ENCODE assay signal across 27 cellular contexts in genomic region chr2:168740360-168740759, GRCh38.
DNase-seq lines count a peak whose midpoint lies in the region; ATAC-seq and TF ChIP-seq lines count a peak whose summit lies in the region.
"Had no signal": no experiment of that assay in that cellular context is flagged by ENCODE, and none has a peak within 500 bp of the region (broad histone marks: within the 10 kb centered on the region; RNA-seq: fewer than 3 reads in every experiment).

No MANE protein-coding gene starts in this region.

- H3K4me3 ChIP-seq in IMR-90 (ENCODE audit: insufficient read depth, low read depth, low read length) (no peak overlapping the region), epithelial cell of esophagus (ENCODE audit: low read length) (no peak overlapping the region), mesenchymal stem cell (ENCODE audit: insufficient read depth in 1 of 2, low read depth in 1 of 2, low read length in 2 of 2) (no peak overlapping the region)

- no peaks in the 10 kb centered on the region for H3K79me1 ChIP-seq in IMR-90 (ENCODE audit: low read depth in 1 of 2, low read length in 2 of 2)
- H3K79me1 ChIP-seq in mesenchymal stem cell (replicated peaks; ENCODE audit: low read length, poor library complexity, severe bottlenecking): no peaks in the 10 kb centered on the region

- peaks cover 11% of the 10 kb centered on the region for H3K36me3 Mint-ChIP-seq in CD4-positive, alpha-beta T cell (ENCODE audit: low read depth)
- peaks cover 7% of the 10 kb centered on the region for H3K36me3 Mint-ChIP-seq in T-cell

- no peak for TF ChIP-seq CTCF in CD4-positive, alpha-beta T cell (IDR thresholded peaks at IDR 0.05)
- TF ChIP-seq CTCF in IMR-90 (conservative IDR thresholded peaks at IDR 0.05; ENCODE audit: low read depth, low read length) (no peak), epithelial cell of esophagus (IDR thresholded peaks at IDR 0.05; ENCODE audit: insufficient read depth, low read depth, low read length, missing control alignments) (no peak)

- no peak overlapping the region for H3K23ac ChIP-seq in IMR-90 (ENCODE audit: low read depth, low read length)
- H3K23ac ChIP-seq in mesenchymal stem cell (ENCODE audit: low read length in 2 of 2): no peak overlapping the region

- peaks cover 22% of the 10 kb centered on the region for H3K4me1 Mint-ChIP-seq in CD4-positive, alpha-beta T cell (ENCODE audit: low read depth)
- peaks cover 20 to 27% (median 26%) of the 10 kb centered on the region in 3 donors for H3K4me1 Mint-ChIP-seq in T-cell

- no peaks in the 10 kb centered on the region for H3K9me3 ChIP-seq in CD4-positive, alpha-beta T cell (ENCODE audit: control insufficient read depth, low read length)
- no peaks in the 10 kb centered on the region for H3K9me3 ChIP-seq in IMR-90 (ENCODE audit: control insufficient read depth, insufficient read depth, low read length)
- no peaks in the 10 kb centered on the region for H3K9me3 ChIP-seq in mesenchymal stem cell (ENCODE audit: control insufficient read depth, low read length)

- no CpG with 5 or more reads among the region's 3 CpGs for WGBS in IMR-90 (ENCODE audit: extremely low coverage in 2 of 2, insufficient read length in 1 of 2), 2 experiments
- 82% methylated on average over 2 of the region's 3 CpGs for WGBS in mesenchymal stem cell

- dilution Hi-C loops in IMR-90 (cut with HindIII; ENCODE audit: low sequenced_read_pairs, unreplicated experiment): no loop called here

- no peak overlapping the region for H3K4me3 Mint-ChIP-seq in CD4-positive, alpha-beta T cell
- H3K4me3 Mint-ChIP-seq in T-cell: no peak overlapping the region
- H3K4me3 Mint-ChIP-seq: CD8-positive, alpha-beta memory T cell had no signal

- no peaks in the 10 kb centered on the region for H4K20me1 ChIP-seq in IMR-90 (ENCODE audit: insufficient read depth, low read length)

- no peak overlapping the region for H2BK12ac ChIP-seq in mesenchymal stem cell (ENCODE audit: low read length in 2 of 2)

- H3K27me3 Mint-ChIP-seq in CD4-positive, alpha-beta T cell: no peaks in the 10 kb centered on the region
- H3K27me3 Mint-ChIP-seq in T-cell: no peaks in the 10 kb centered on the region
- H3K27me3 Mint-ChIP-seq: CD8-positive, alpha-beta memory T cell had no signal

- POLR2A ChIA-PET in CD4-positive, alpha-beta T cell (lab: Charles Lee): no interaction called here
- POLR2A ChIA-PET in IMR-90 (lab: Charles Lee; ENCODE audit: unreplicated experiment): no interaction called here
- POLR2A ChIA-PET in T-cell (lab: Charles Lee): no interaction called here

- H3K27ac Mint-ChIP-seq in CD4-positive, alpha-beta T cell: peak overlapping the region; percentile 1
- no peak overlapping the region for H3K27ac Mint-ChIP-seq in T-cell

- no peak overlapping the region for H2AK9ac ChIP-seq in IMR-90 (replicated peaks; ENCODE audit: low read depth, low read length, poor library complexity)

- H3K9me1 ChIP-seq in IMR-90 (ENCODE audit: insufficient read depth, low read length): no peaks in the 10 kb centered on the region

- TF ChIP-seq POLR2A in IMR-90 (IDR thresholded peaks at IDR 0.05; ENCODE audit: low read depth, low read length): no peak

- H3K9me3 Mint-ChIP-seq in CD4-positive, alpha-beta T cell: no peaks in the 10 kb centered on the region
- no peaks in the 10 kb centered on the region for H3K9me3 Mint-ChIP-seq in T-cell
- H3K9me3 Mint-ChIP-seq: CD8-positive, alpha-beta memory T cell had no signal

- no peak overlapping the region for H3K56ac ChIP-seq in IMR-90 (ENCODE audit: extremely low read depth, insufficient read depth, low read length)

- no peak overlapping the region for H3K27ac ChIP-seq in CD4-positive, alpha-beta T cell (ENCODE audit: low read depth, low read length)
- H3K27ac ChIP-seq in IMR-90 (ENCODE audit: insufficient read depth, low read length) (no peak overlapping the region), mesenchymal stem cell (ENCODE audit: low read length, poor library complexity, severe bottlenecking) (no peak overlapping the region)

- CTCF ChIA-PET in CD4-positive, alpha-beta T cell (lab: Charles Lee): no interaction called here
- CTCF ChIA-PET in IMR-90 (lab: Yijun Ruan, JAX) (no interaction called here), T-cell (lab: Charles Lee) (interaction anchor here in 1 of 2 donors (1.3 kb wide), 1 partner anchor 403 kb away, joined by 3 read pairs; no protein-coding TSS in a partner anchor)

- H2AFZ ChIP-seq in IMR-90 (replicated peaks; ENCODE audit: low read length, poor library complexity): no peak overlapping the region
- no peak overlapping the region for H2AFZ ChIP-seq in mesenchymal stem cell (ENCODE audit: low read depth, low read length)

- no peak overlapping the region for H3K9ac ChIP-seq in IMR-90 (ENCODE audit: low read depth, low read length)
- no peak overlapping the region for H3K9ac ChIP-seq in mesenchymal stem cell (ENCODE audit: low read length)

- in situ Hi-C loops in IMR-90 (cut with MboI; ENCODE audit: low sequenced_read_pairs): no loop called here

- no peak overlapping the region for H3K4me2 ChIP-seq in IMR-90 (ENCODE audit: low read depth, low read length)
- peak overlapping the region; percentile 14 for H3K4me2 ChIP-seq in mesenchymal stem cell (ENCODE audit: low read length, poor library complexity, severe bottlenecking)

- no peak overlapping the region for H4K5ac ChIP-seq in IMR-90 (ENCODE audit: low read depth, low read length)

- H2BK120ac ChIP-seq in IMR-90 (ENCODE audit: low read depth, low read length) (no peak overlapping the region), mesenchymal stem cell (ENCODE audit: low read depth, low read length) (no peak overlapping the region)

- H2AK5ac ChIP-seq in IMR-90 (ENCODE audit: low read depth, low read length): no peak overlapping the region
- H2AK5ac ChIP-seq in mesenchymal stem cell (ENCODE audit: low read length, severe bottlenecking): no peak overlapping the region

- H2BK5ac ChIP-seq in IMR-90 (ENCODE audit: low read depth, low read length, poor library complexity, severe bottlenecking): no peak overlapping the region
- no peak overlapping the region for H2BK5ac ChIP-seq in mesenchymal stem cell (ENCODE audit: low read depth, low read length, poor library complexity, severe bottlenecking)

- TF ChIP-seq RAD21 in IMR-90 (IDR thresholded peaks at IDR 0.05; ENCODE audit: low read length): no peak

- no peak for ATAC-seq in CD4-positive, alpha-beta T cell (ENCODE audit: poor library complexity)
- ATAC-seq in IMR-90 (ENCODE audit: low read depth): no peak
- no peak for ATAC-seq in T-cell (replicated peaks in 1 of 4)

- H3K27me3 ChIP-seq in CD4-positive, alpha-beta T cell (ENCODE audit: control insufficient read depth, insufficient read depth, low read length): no peaks in the 10 kb centered on the region
- H3K27me3 ChIP-seq in IMR-90 (ENCODE audit: control insufficient read depth, insufficient read depth, low read length): no peaks in the 10 kb centered on the region
- no peaks in the 10 kb centered on the region for H3K27me3 ChIP-seq in mesenchymal stem cell (ENCODE audit: control insufficient read depth in 1 of 2, insufficient read depth in 1 of 2, low read length in 2 of 2)

- intact Hi-C loops in CD4-positive, alpha-beta T cell (cut with DNase I, micrococcal nuclease): no loop called here
- intact Hi-C loops in IMR-90 (cut with micrococcal nuclease): no loop called here

- DNase-seq in CD4-positive, alpha-beta T cell: no peak
- DNase-seq in IMR-90: peak; percentile 10
- DNase-seq in epithelial cell of esophagus (ENCODE audit: low read depth): peak; percentile 6
- no peak for DNase-seq in mesenchymal stem cell
- DNase-seq in activated CD4-positive, alpha-beta T cell treated with anti-CD3 and anti-CD28 coated beads, Interleukin-2, amount 50 U/mL, for 48 hours: no peak
- no peak for DNase-seq in HuH-7 (ENCODE audit: low spot score)
- no peak for DNase-seq in T-cell
- DNase-seq in AG20443 (ENCODE audit: low spot score): no peak
- DNase-seq: 8988T; AML-193; C1 segment of cervical spinal cord; Calu3; CD8-positive, alpha-beta memory T cell; DMS153; GF-D8; GOT3; HCEC 1CT; Karpas-422; NCI-H1417; NCI-H1694 treated with DMSO at 0.1 percent for 48 hours; NCI-H2081 treated with DMSO at 0.1 percent for 48 hours; NCI-H2171 treated with DMSO at 0.1 percent for 48 hours; NCI-H446 treated with DMSO at 0.1 percent for 48 hours; NCI-H526 treated with DMSO at 0.1 percent for 48 hours; OCI-M1; Right ventricle myocardium superior; SW 1271 had no signal

- H4K8ac ChIP-seq in IMR-90 (ENCODE audit: low read depth in 2 of 2, low read length in 2 of 2) (no peak overlapping the region), mesenchymal stem cell (ENCODE audit: low read length) (no peak overlapping the region)

- H3K14ac ChIP-seq in IMR-90 (replicated peaks; ENCODE audit: low read depth, low read length): no peak overlapping the region
- H3K14ac ChIP-seq in mesenchymal stem cell (ENCODE audit: low read length in 2 of 2): no peak overlapping the region

- H2BK15ac ChIP-seq in IMR-90 (ENCODE audit: low read depth, low read length) (no peak overlapping the region), mesenchymal stem cell (ENCODE audit: low read depth, poor library complexity, severe bottlenecking) (no peak overlapping the region)

- no TSS peak for BruUV-seq in IMR-90 (replicated peaks; lab: Mats Ljungman, UMichigan)

- H3K36me3 ChIP-seq in IMR-90 (ENCODE audit: control insufficient read depth, insufficient read depth, low read length) (no peaks in the 10 kb centered on the region), mesenchymal stem cell (ENCODE audit: control insufficient read depth in 1 of 2, insufficient read depth in 2 of 2, low read depth in 1 of 2, low read length in 2 of 2) (no peaks in the 10 kb centered on the region)

- H3K4me1 ChIP-seq in IMR-90 (ENCODE audit: control insufficient read depth, insufficient read depth, low read length) (no peaks in the 10 kb centered on the region), mesenchymal stem cell (ENCODE audit: control insufficient read depth, insufficient read depth, low read depth, low read length) (no peaks in the 10 kb centered on the region)

- H2BK20ac ChIP-seq in IMR-90 (ENCODE audit: low read depth, low read length): no peak overlapping the region

- H4K91ac ChIP-seq in IMR-90 (ENCODE audit: insufficient read depth, low read depth, low read length) (no peak overlapping the region), mesenchymal stem cell (ENCODE audit: low read length) (no peak overlapping the region)

- no peak overlapping the region for H3K18ac ChIP-seq in IMR-90 (ENCODE audit: low read depth, low read length)
- H3K18ac ChIP-seq in mesenchymal stem cell (ENCODE audit: low read depth in 1 of 2, low read length in 2 of 2): no peak overlapping the region

- H3K4ac ChIP-seq in IMR-90 (ENCODE audit: low read depth, low read length): no peak overlapping the region
- H3K4ac ChIP-seq in mesenchymal stem cell (ENCODE audit: low read depth in 1 of 2, low read length in 2 of 2): no peak overlapping the region

TF ChIP-seq in IMR-90, 13 proteins besides CTCF, POLR2A, EP300 and RAD21 (continues in another document):
- TF ChIP-seq RFX5 (IDR thresholded peaks at IDR 0.05; ENCODE audit: low read depth, low read length): no peak

Comparison
In these comparisons a context has a peak if more than half of its experiments do, and no peak if none do; other contexts are left out.
1. DNase-seq: peak in IMR-90 (single experiment) and epithelial cell of esophagus (single experiment); none in CD4-positive, alpha-beta T cell (0 of 10), mesenchymal stem cell (single experiment), activated CD4-positive, alpha-beta T cell treated with anti-CD3 and anti-CD28 coated beads, Interleukin-2, amount 50 U/mL, for 48 hours (0 of 2), HuH-7 (single experiment), T-cell (0 of 34) and AG20443 (single experiment).